In genomic region chr1:184223216-184223615, GRCh38 we compare ENCODE assay signal across 1 cellular context.
TF ChIP-seq lines count a peak whose summit lies in the region.

No MANE protein-coding gene starts in this region.

TF ChIP-seq in GM12878, 131 proteins besides CTCF, POLR2A, EP300 and RAD21 (continued from another document):
- TF ChIP-seq, protein P1, sequence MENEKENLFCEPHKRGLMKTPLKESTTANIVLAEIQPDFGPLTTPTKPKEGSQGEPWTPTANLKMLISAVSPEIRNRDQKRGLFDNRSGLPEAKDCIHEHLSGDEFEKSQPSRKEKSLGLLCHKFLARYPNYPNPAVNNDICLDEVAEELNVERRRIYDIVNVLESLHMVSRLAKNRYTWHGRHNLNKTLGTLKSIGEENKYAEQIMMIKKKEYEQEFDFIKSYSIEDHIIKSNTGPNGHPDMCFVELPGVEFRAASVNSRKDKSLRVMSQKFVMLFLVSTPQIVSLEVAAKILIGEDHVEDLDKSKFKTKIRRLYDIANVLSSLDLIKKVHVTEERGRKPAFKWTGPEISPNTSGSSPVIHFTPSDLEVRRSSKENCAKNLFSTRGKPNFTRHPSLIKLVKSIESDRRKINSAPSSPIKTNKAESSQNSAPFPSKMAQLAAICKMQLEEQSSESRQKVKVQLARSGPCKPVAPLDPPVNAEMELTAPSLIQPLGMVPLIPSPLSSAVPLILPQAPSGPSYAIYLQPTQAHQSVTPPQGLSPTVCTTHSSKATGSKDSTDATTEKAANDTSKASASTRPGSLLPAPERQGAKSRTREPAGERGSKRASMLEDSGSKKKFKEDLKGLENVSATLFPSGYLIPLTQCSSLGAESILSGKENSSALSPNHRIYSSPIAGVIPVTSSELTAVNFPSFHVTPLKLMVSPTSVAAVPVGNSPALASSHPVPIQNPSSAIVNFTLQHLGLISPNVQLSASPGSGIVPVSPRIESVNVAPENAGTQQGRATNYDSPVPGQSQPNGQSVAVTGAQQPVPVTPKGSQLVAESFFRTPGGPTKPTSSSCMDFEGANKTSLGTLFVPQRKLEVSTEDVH (IDR thresholded peaks at IDR 0.05; ENCODE audit: low read depth, partially characterized antibody), result no peak
- TF ChIP-seq NR2C2 (IDR thresholded peaks at IDR 0.05; ENCODE audit: borderline replicate concordance, control insufficient read depth, insufficient read length, low read depth), result no peak
- TF ChIP-seq HDGF (IDR thresholded peaks at IDR 0.05), result no peak
- no peak for TF ChIP-seq GATAD2B (conservative IDR thresholded peaks at IDR 0.05; ENCODE audit: low read depth)
- TF ChIP-seq IKZF1 (conservative IDR thresholded peaks at IDR 0.05), result no peak
- no peak for TF ChIP-seq TAF1 (IDR thresholded peaks at IDR 0.05; ENCODE audit: borderline replicate concordance, low read depth, low read length)
- TF ChIP-seq ZNF384 (IDR thresholded peaks at IDR 0.05; ENCODE audit: borderline replicate concordance, low read depth, low read length), result no peak
